ENCODE assay signal across 8 cellular contexts in the genomic region with DNA sequence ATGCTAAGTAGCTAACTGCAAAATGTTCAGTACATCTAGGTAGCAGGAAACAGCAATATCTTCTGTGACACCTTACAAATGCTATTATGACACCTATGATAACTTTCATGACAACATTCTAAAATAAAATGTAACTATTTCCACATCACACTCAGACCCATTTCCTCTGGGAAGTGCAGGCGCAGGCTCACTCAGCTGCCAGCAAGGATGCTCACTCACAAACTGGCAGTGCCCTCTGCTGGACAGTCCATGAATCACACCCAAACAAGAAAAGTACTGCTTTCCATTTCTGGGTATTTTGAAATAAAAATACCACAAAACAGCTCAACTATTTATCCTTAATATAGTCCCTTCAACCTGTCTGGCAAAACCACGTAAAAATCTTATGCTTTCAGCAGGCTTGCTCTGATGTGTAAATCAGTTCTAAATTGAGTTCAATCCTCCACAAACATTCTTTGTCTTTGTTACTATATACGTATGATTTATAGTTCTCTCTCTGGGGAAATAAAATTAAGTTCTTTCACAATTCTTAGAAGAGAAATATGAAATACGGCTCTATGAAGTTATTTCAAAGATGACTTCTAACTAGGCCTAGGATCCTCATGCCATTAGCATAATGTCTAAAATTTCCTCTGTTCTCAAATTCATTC.
DNase-seq lines count a peak whose midpoint lies in the region; ATAC-seq and TF ChIP-seq lines count a peak whose summit lies in the region.

No MANE protein-coding gene starts in this region.

- DNase-seq in NCI-H2081 (lab: John Stamatoyannopoulos, UW) (peak; percentile 56 to 63), NCI-H2081 treated with DMSO at 0.1 percent for 48 hours (lab: John Stamatoyannopoulos, UW) (no peak), NCI-H82 treated with DMSO at 0.1 percent for 48 hours (lab: John Stamatoyannopoulos, UW; ENCODE audit: unreplicated experiment) (peak; percentile 39), epithelial cell of esophagus (ENCODE audit: low read depth) (peak; percentile 87), naive B cell (peak; percentile 25)
- peak; percentile 10 for DNase-seq in activated CD8-positive, alpha-beta memory T cell treated with anti-CD3 and anti-CD28 coated beads, Interleukin-2, amount 50 U/mL, for 1 hour (ENCODE audit: extremely low read depth)
- DNase-seq in stimulated activated CD8-positive, alpha-beta memory T cell treated with anti-CD3 and anti-CD28 coated beads, Interleukin-7, amount 100 ng/mL, for 48 hours (ENCODE audit: extremely low read depth in 1 of 2, low read depth in 1 of 2): peak; percentile 17 to 43

- TF ChIP-seq CTCF in epithelial cell of esophagus (IDR thresholded peaks at IDR 0.05; ENCODE audit: insufficient read depth, low read depth, low read length, missing control alignments): peak; percentile 95

- peak overlapping the region in 2 of 6 donors; percentile 0 to 17 for H3K27ac Mint-ChIP-seq in naive B cell

- H3K36me3 Mint-ChIP-seq in naive B cell: no peaks in the 10 kb centered on the region

- peak overlapping the region in 1 of 8 donors; percentile 22 for H3K4me3 Mint-ChIP-seq in naive B cell

- ATAC-seq in HG03354 (IDR thresholded peaks at IDR 0.05; ENCODE audit: poor library complexity, severe bottlenecking, unreplicated experiment) (peak; percentile 47), naive B cell (ENCODE audit: low read depth in 2 of 2) (peak in 1 of 2 donors; percentile 24)

- H3K27me3 Mint-ChIP-seq in naive B cell: peaks cover 0 to 7% (median 0%) of the 10 kb centered on the region in 3 donors

- H3K4me1 Mint-ChIP-seq in naive B cell: peaks cover 9 to 20% (median 16%) of the 10 kb centered on the region in 3 donors

- no peak overlapping the region for H3K4me3 ChIP-seq in epithelial cell of esophagus (ENCODE audit: low read length)

- no peaks in the 10 kb centered on the region for H3K9me3 Mint-ChIP-seq in naive B cell
